Comparison of ENCODE assay signal across 1 cellular context in genomic region chr5:157506981-157507780, GRCh38.
TF ChIP-seq lines count a peak whose summit lies in the region.

No MANE protein-coding gene starts in this region.

TF ChIP-seq in GM12878, 131 proteins besides CTCF, POLR2A, EP300 and RAD21:
- TF ChIP-seq CEBPB (IDR thresholded peaks at IDR 0.05; ENCODE audit: borderline replicate concordance in 1 of 2, low read depth in 2 of 2, low read length in 2 of 2) (no peak), SPI1 (IDR thresholded peaks at IDR 0.05; ENCODE audit: borderline replicate concordance, insufficient read depth, low read depth, low read length) (peak; percentile 25; the same call in 1 of the 2 replicates)
TF ChIP-seq in GM12878: peak in this region for 1.
